ENCODE assay signal across 8 cellular contexts in the genomic region with DNA sequence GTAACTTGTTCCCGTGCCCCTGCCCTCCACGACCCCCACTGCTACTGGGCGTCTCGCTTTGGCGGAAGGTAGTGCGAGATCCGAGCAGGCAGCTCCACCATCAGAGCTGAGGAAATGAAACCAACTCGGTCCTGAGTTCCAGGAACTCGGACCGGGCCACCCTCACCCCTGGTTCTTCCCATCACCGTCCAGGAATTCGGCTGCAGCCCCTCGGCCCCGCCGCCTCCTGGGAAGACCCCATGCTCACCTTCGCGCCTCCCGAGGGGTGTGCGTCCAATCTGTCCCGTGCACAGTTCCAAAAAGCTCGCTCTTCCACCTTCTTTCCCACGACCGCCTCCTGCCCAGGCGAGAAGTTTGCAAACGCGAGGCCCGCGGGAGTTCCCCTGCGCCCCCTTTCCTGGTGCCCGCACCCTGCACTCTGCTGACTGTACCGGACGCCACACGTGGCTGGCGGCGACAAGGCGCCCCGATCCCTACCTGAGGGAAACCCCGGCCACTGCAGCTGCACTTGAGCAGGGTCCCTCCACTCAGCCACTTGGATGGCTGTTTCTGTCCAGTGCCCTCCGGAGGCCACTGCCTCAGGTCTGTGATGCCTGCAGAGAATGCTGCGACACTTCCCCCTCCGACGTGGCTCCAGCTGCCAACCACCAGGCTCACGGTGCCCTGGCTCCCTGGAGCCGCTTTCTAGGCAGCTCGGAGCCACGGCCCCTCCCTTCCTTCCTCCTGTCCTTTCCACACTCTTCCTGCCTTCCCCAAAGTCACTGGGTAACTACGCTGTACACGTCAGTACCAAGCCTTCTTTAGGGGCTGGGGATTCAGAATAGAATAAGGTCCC. TPM values are rescaled to one million over a fixed set of nuclear protein-coding genes. Genes with fewer than 3 reads are reported as not detected.
DNase-seq lines count a peak whose midpoint lies in the region; TF ChIP-seq lines count a peak whose summit lies in the region.

A gene (minus strand): TSS at position 657 of the 835 bp plus-strand sequence. CDS start 5,105 bp downstream, outside the sequence.

- H3K36me3 ChIP-seq in H7 (replicated peaks; ENCODE audit: control insufficient read depth, insufficient read depth, low read length) (no peaks in the 10 kb centered on the region), ectodermal cell (ENCODE audit: control insufficient read depth, insufficient read depth, low read length) (no peaks in the 10 kb centered on the region), mesodermal cell (ENCODE audit: control insufficient read depth, insufficient read depth, low read length) (no peaks in the 10 kb centered on the region)

- H3K27ac ChIP-seq in ectodermal cell (ENCODE audit: insufficient read depth, low read depth, low read length, poor library complexity, severe bottlenecking) (no peak within 1 kb of the TSS), mesodermal cell (ENCODE audit: low read depth, low read length, severe bottlenecking) (peak within 1 kb of the TSS; percentile 5)

- H3K4me3 ChIP-seq in H7 (ENCODE audit: insufficient read depth, low read depth, low read length): peak within 1 kb of the TSS; percentile 48
- H3K4me3 ChIP-seq in NB4 (ENCODE audit: low read depth, low read length): peak within 1 kb of the TSS; percentile 85
- peak within 1 kb of the TSS; percentile 39 for H3K4me3 ChIP-seq in ectodermal cell (ENCODE audit: insufficient read depth, low read depth, low read length)
- H3K4me3 ChIP-seq in mesodermal cell (ENCODE audit: extremely low read depth, insufficient read depth, low read length, poor library complexity, severe bottlenecking): peak within 1 kb of the TSS; percentile 47

- TF ChIP-seq CTCF in GM10266 (IDR thresholded peaks at IDR 0.05; ENCODE audit: control insufficient read depth, insufficient read depth, low read depth, missing control alignments): no peak
- no peak for TF ChIP-seq CTCF in NB4 (IDR thresholded peaks at IDR 0.05; ENCODE audit: low read depth, low read length)

- H3K9me3 ChIP-seq in ectodermal cell (ENCODE audit: control insufficient read depth, low read length) (no peaks in the 10 kb centered on the region), mesodermal cell (ENCODE audit: control insufficient read depth, low read length) (no peaks in the 10 kb centered on the region)

- H3K4me1 ChIP-seq in ectodermal cell (ENCODE audit: control insufficient read depth, insufficient read depth, low read length): no peaks in the 10 kb centered on the region
- no peaks in the 10 kb centered on the region for H3K4me1 ChIP-seq in mesodermal cell (ENCODE audit: control insufficient read depth, insufficient read depth, low read length, poor library complexity, severe bottlenecking)

- H3K27me3 ChIP-seq in H7 (ENCODE audit: control insufficient read depth, insufficient read depth, low read length) (peaks cover 6% of the 10 kb centered on the region; the same call in 1 of the 2 replicates), ectodermal cell (ENCODE audit: control insufficient read depth, insufficient read depth, low read length, poor library complexity, severe bottlenecking) (peaks cover 36% of the 10 kb centered on the region)

- TF ChIP-seq POLR2A in NB4 (IDR thresholded peaks at IDR 0.05; ENCODE audit: extremely low read depth, insufficient read length): peak; percentile 57

- peak; percentile 54 for DNase-seq in GM10266 (ENCODE audit: extremely low spot score)
- peak; percentile 66 for DNase-seq in H7
- peak; percentile 92 for DNase-seq in NB4 (ENCODE audit: low read depth)
- DNase-seq in activated CD4-positive, alpha-beta T cell treated with anti-CD3 and anti-CD28 coated beads, Interleukin-2, amount 50 U/mL, for 24 hours (ENCODE audit: low read depth in 1 of 2, low spot score in 1 of 2): peak; percentile 26 to 27
- DNase-seq in stimulated activated CD8-positive, alpha-beta memory T cell treated with anti-CD3 and anti-CD28 coated beads, Interleukin-4, amount 100 ng/mL, for 48 hours: peak; percentile 75
- no peak for DNase-seq in cerebellar cortex (ENCODE audit: low spot score)

- WGBS in ectodermal cell, 2 experiments: 12 to 15% methylated on average over 48 of the region's 48 CpGs
- 19 to 28% methylated on average over 36 to 46 of the region's 48 CpGs for WGBS in mesodermal cell (ENCODE audit: insufficient coverage in 2 of 2), 2 experiments

RNA-seq across cellular contexts. Expression of the gene that starts here (rescaled TPM):
- 0.59 and 1.3 TPM in 2 replicates for total RNA-seq in H7 (2014; rRNA removed; shearing (Covaris generic))
- polyA plus RNA-seq in ectodermal cell (2013, experiment 1 of 4): 0.54 TPM
- 0.57 TPM for polyA plus RNA-seq in ectodermal cell (2013, experiment 2 of 4)
- 0.21 TPM for polyA plus RNA-seq in ectodermal cell (2013, experiment 3 of 4)
- 0.41 TPM for polyA plus RNA-seq in ectodermal cell (2013, experiment 4 of 4)
- polyA plus RNA-seq in mesodermal cell (2013, experiment 1 of 2): 6.2 TPM
- polyA plus RNA-seq in mesodermal cell (2013, experiment 2 of 2): 7.1 TPM
